In the genomic region with DNA sequence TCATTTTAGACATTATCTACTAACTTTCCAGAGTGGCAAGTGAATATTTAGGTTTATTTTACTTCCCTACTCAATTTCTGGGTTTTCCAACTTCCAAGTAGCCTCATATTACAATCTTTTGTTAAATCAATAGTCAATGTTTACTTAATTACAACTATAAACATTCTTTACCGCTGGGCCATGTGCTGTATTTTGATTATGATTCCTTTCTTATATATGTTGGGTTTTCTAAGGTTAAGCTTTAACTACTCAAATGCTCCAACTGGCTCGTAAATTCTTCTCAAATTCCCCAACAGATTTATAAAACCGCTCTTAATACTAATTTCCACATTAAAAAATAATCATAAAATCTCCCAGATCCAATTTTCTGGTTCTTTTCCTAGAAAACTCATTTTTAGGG, we compare ENCODE assay signal across 15 cellular contexts.
A peak's percentile ranks its signal among the peaks of the same experiment; 100 is the strongest.
DNase-seq lines count a peak whose midpoint lies in the region; ATAC-seq, FAIRE-seq and TF ChIP-seq lines count a peak whose summit lies in the region.
"Had no signal": no experiment of that assay in that cellular context is flagged by ENCODE, and none has a peak within 500 bp of the region (broad histone marks: within the 10 kb centered on the region; RNA-seq: fewer than 3 reads in every experiment).

No MANE protein-coding gene starts in this region.

- no peak overlapping the region for H2BK120ac ChIP-seq in mesenchymal stem cell (ENCODE audit: low read depth, low read length)

- no peak for DNase-seq in A549 (ENCODE audit: low read depth in 1 of 2, low spot score in 1 of 2)
- peak; percentile 9 for DNase-seq in EL
- peak; percentile 39 for DNase-seq in PC-3
- DNase-seq in mesenchymal stem cell, result no peak
- DNase-seq in KG1 (lab: John Stamatoyannopoulos, UW), result no peak
- DNase-seq in NCI-H1417 (lab: John Stamatoyannopoulos, UW), result no peak
- DNase-seq in globus pallidus (ENCODE audit: low spot score), result no peak
- DNase-seq: 8988T; C1 segment of cervical spinal cord; CD4-positive, alpha-beta T cell; DMS79; GDM1; H7 had no signal

- 10% methylated on average over 3 of the region's 3 CpGs for WGBS in A549 (ENCODE audit: missing lambda C conversion rate)
- 93% methylated on average over 2 of the region's 3 CpGs for WGBS in mesenchymal stem cell

- H3K9me2 ChIP-seq in PC-3 (replicated peaks; ENCODE audit: low read length), result no peaks in the 10 kb centered on the region

- no peak for FAIRE-seq in A549 (lab: Jason Lieb, UNC)
- FAIRE-seq: GM19239 had no signal

- TF ChIP-seq RAD21 in A549 (conservative IDR thresholded peaks at IDR 0.05 in 1 of 2, IDR thresholded peaks at IDR 0.05 in 1 of 2), result no peak

- no peaks in the 10 kb centered on the region for H3K79me1 ChIP-seq in mesenchymal stem cell (replicated peaks; ENCODE audit: low read length, poor library complexity, severe bottlenecking)

- no peaks in the 10 kb centered on the region for H3K36me3 ChIP-seq in PC-3 (ENCODE audit: low read depth, low read length)
- H3K36me3 ChIP-seq in mesenchymal stem cell (ENCODE audit: control insufficient read depth in 1 of 2, insufficient read depth in 2 of 2, low read depth in 1 of 2, low read length in 2 of 2), result no peaks in the 10 kb centered on the region

- no peak overlapping the region for H4K91ac ChIP-seq in mesenchymal stem cell (ENCODE audit: low read length)

- H2AFZ ChIP-seq in PC-3 (ENCODE audit: low read length), result peak overlapping the region; percentile 62
- H2AFZ ChIP-seq in mesenchymal stem cell (ENCODE audit: low read depth, low read length), result no peak overlapping the region

- no peaks in the 10 kb centered on the region for H4K20me1 ChIP-seq in PC-3 (ENCODE audit: low read length)

- TF ChIP-seq POLR2A in A549 (IDR thresholded peaks at IDR 0.05; ENCODE audit: low read length), result no peak

- no peak for TF ChIP-seq CTCF in A549 (IDR thresholded peaks at IDR 0.05)
- TF ChIP-seq CTCF in PC-3 (conservative IDR thresholded peaks at IDR 0.05; ENCODE audit: low read depth, low read length), result no peak

- no peak overlapping the region for H3K4me3 ChIP-seq in A549
- peak overlapping the region; percentile 22; the same call in 1 of the 2 replicates for H3K4me3 ChIP-seq in PC-3 (ENCODE audit: low read length)
- no peak overlapping the region for H3K4me3 ChIP-seq in mesenchymal stem cell (ENCODE audit: insufficient read depth in 1 of 2, low read depth in 1 of 2, low read length in 2 of 2)

- no peak overlapping the region for H3K14ac ChIP-seq in mesenchymal stem cell (ENCODE audit: low read length in 2 of 2)

- H3F3A ChIP-seq in PC-3 (ENCODE audit: low read length, unreplicated experiment), result no peaks in the 10 kb centered on the region

- H2BK5ac ChIP-seq in mesenchymal stem cell (ENCODE audit: low read depth, low read length, poor library complexity, severe bottlenecking), result no peak overlapping the region

- H3K9ac ChIP-seq in PC-3 (ENCODE audit: low read length), result no peak overlapping the region
- no peak overlapping the region for H3K9ac ChIP-seq in mesenchymal stem cell (ENCODE audit: low read length)

- no peak overlapping the region for H2BK12ac ChIP-seq in mesenchymal stem cell (ENCODE audit: low read length in 2 of 2)

- H3K9me3 ChIP-seq in A549, result 0 out of 3 replicates have a peak, but pooled peaks cover 3% of the 10 kb centered on the region
- no peaks in the 10 kb centered on the region for H3K9me3 ChIP-seq in PC-3 (ENCODE audit: low read length)
- H3K9me3 ChIP-seq in mesenchymal stem cell (ENCODE audit: control insufficient read depth, low read length), result no peaks in the 10 kb centered on the region

- H4K8ac ChIP-seq in mesenchymal stem cell (ENCODE audit: low read length), result no peak overlapping the region

- H3K27me3 ChIP-seq in PC-3 (ENCODE audit: low read length) (no peaks in the 10 kb centered on the region), mesenchymal stem cell (ENCODE audit: control insufficient read depth in 1 of 2, insufficient read depth in 1 of 2, low read length in 2 of 2) (no peaks in the 10 kb centered on the region)

- H3K4me2 ChIP-seq in A549 (peak overlapping the region; percentile 58), PC-3 (ENCODE audit: low read length) (peak overlapping the region; percentile 60; the same call in 1 of the 2 replicates), mesenchymal stem cell (ENCODE audit: low read length, poor library complexity, severe bottlenecking) (no peak overlapping the region)

- ATAC-seq in A549 (no peak), PC-3 (peak; percentile 61), GM21737 (IDR thresholded peaks at IDR 0.05; ENCODE audit: unreplicated experiment) (no peak)

- intact Hi-C loops in PC-3 (cut with micrococcal nuclease), result no loop called here

- no TSS peak for BruUV-seq in PC-3 (replicated peaks; lab: Mats Ljungman, UMichigan)

- CTCF ChIA-PET in A549 (lab: Yijun Ruan, JAX), result interaction anchor here (0.6 kb wide), 1 partner anchor 135 kb away, joined by 3 read pairs; no protein-coding TSS in a partner anchor
- CTCF ChIA-PET in PC-3 (lab: Charles Lee), result no interaction called here

- no peak overlapping the region for H3K4ac ChIP-seq in mesenchymal stem cell (ENCODE audit: low read depth in 1 of 2, low read length in 2 of 2)

- no peak overlapping the region for H3K23ac ChIP-seq in mesenchymal stem cell (ENCODE audit: low read length in 2 of 2)

- H3K4me1 ChIP-seq in A549 (peaks cover 16% of the 10 kb centered on the region), PC-3 (ENCODE audit: insufficient read depth, low read length) (peaks cover 14% of the 10 kb centered on the region; the same call in 1 of the 2 replicates), mesenchymal stem cell (ENCODE audit: control insufficient read depth, insufficient read depth, low read depth, low read length) (no peaks in the 10 kb centered on the region)

- no peaks in the 10 kb centered on the region for H3K79me2 ChIP-seq in PC-3 (ENCODE audit: low read length)

- TF ChIP-seq EP300 in A549 (IDR thresholded peaks at IDR 0.05), result no peak

- H3K27ac ChIP-seq in A549 (peak overlapping the region in 1 of 2 experiments; percentile 44; a peak in 2 of 6 replicates), PC-3 (ENCODE audit: low read length) (peak overlapping the region; percentile 34; the same call in 1 of the 2 replicates), mesenchymal stem cell (ENCODE audit: low read length, poor library complexity, severe bottlenecking) (peak overlapping the region; percentile 42)

- no peak overlapping the region for H2BK15ac ChIP-seq in mesenchymal stem cell (ENCODE audit: low read depth, poor library complexity, severe bottlenecking)

- no peak overlapping the region for H3K18ac ChIP-seq in mesenchymal stem cell (ENCODE audit: low read depth in 1 of 2, low read length in 2 of 2)

- POLR2A ChIA-PET in A549 (lab: Yijun Ruan, JAX), result no interaction called here
- POLR2A ChIA-PET in PC-3 (lab: Charles Lee; ENCODE audit: unreplicated experiment), result no interaction called here

- H2AK5ac ChIP-seq in mesenchymal stem cell (ENCODE audit: low read length, severe bottlenecking), result no peak overlapping the region

TF ChIP-seq in A549, 52 proteins besides CTCF, POLR2A, EP300 and RAD21:
- TF ChIP-seq, protein P1, sequence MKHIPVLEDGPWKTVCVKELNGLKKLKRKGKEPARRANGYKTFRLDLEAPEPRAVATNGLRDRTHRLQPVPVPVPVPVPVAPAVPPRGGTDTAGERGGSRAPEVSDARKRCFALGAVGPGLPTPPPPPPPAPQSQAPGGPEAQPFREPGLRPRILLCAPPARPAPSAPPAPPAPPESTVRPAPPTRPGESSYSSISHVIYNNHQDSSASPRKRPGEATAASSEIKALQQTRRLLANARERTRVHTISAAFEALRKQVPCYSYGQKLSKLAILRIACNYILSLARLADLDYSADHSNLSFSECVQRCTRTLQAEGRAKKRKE (CRISPR knock-in tag; IDR thresholded peaks at IDR 0.05; ENCODE audit: low read depth), result no peak
- TF ChIP-seq HOXB5 (CRISPR knock-in tag; IDR thresholded peaks at IDR 0.05) (no peak), JUN (IDR thresholded peaks at IDR 0.05) (no peak), HDAC2 (IDR thresholded peaks at IDR 0.05) (no peak), GATA3 (IDR thresholded peaks at IDR 0.05; ENCODE audit: borderline replicate concordance) (peak; percentile 46; the same call in 1 of the 2 replicates)
- TF ChIP-seq, protein P2, sequence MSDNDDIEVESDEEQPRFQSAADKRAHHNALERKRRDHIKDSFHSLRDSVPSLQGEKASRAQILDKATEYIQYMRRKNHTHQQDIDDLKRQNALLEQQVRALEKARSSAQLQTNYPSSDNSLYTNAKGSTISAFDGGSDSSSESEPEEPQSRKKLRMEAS (IDR thresholded peaks at IDR 0.05), result peak; percentile 37; the same call in 1 of the 2 replicates

Comparison
In these comparisons a context has a peak if more than half of its experiments do, and no peak if none do; other contexts are left out.
1. DNase-seq: peak in EL (single experiment) and PC-3 (single experiment); none in A549 (0 of 2), mesenchymal stem cell (single experiment), KG1 (single experiment), NCI-H1417 (0 of 3) and globus pallidus (single experiment).